ENCODE assay signal across 2 cellular contexts in the genomic region with DNA sequence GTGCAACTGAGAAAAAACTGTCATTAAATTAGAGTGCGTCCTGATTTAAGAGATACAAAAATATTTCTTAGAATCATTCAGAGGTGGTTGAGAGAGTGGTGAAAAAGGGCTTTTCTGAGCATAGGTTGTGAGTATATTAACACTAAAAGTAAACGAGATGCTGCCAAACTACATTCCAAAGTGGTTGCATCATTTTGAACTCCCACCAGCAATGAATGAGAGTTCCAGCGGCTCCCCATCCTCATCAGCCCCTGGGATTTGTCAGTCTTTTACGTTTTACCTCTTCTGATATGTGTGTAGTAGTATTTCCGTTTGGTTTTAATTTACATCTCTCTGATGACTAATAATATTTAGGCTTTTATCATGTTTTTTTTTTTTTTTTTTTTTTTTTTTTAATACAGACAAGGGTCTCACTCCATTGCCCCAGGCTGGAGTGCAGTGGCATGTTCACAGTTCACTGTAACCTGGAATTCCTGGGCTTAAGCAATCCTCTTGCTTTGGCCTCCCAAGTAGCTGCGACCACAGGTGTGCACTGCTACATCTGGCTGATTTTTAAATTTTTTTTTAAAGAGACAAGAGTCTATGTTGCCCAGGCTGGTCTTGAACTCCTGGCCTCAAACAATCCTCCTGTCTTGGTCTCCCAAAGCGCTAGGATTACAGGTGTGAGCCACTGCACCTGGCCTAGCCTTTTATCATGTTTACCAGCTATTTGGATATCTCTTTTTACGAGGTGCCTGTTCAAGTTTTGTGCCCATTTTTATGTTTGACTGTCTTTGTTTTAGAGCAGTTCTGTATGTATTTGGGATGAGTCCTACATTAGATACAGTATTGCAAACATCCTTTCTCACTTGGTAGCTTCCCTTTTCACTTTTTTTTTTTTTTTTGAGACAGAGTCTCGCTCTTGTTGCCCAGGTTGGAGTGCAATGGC.
A peak's percentile ranks its signal among the peaks of the same experiment; 100 is the strongest.
TF ChIP-seq lines count a peak whose summit lies in the region.

No MANE protein-coding gene starts in this region.

TF ChIP-seq in Ishikawa, 13 proteins besides CTCF, POLR2A, EP300 and RAD21 (continued from another document):
- TF ChIP-seq, protein P1, sequence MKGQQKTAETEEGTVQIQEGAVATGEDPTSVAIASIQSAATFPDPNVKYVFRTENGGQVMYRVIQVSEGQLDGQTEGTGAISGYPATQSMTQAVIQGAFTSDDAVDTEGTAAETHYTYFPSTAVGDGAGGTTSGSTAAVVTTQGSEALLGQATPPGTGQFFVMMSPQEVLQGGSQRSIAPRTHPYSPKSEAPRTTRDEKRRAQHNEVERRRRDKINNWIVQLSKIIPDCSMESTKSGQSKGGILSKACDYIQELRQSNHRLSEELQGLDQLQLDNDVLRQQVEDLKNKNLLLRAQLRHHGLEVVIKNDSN (IDR thresholded peaks at IDR 0.05): no peak
- TF ChIP-seq FOXM1 (IDR thresholded peaks at IDR 0.05; ENCODE audit: borderline replicate concordance, low read depth) (no peak), CREB1 (IDR thresholded peaks at IDR 0.05; ENCODE audit: low read depth) (no peak), CEBPB (IDR thresholded peaks at IDR 0.05) (peak; percentile 55), ZBTB7A (IDR thresholded peaks at IDR 0.05; ENCODE audit: low read depth) (0 out of 2 replicates have a peak, but pooled peaks have one; percentile 48), TEAD4 (IDR thresholded peaks at IDR 0.05) (peak; percentile 43)
- TF ChIP-seq, protein P2, sequence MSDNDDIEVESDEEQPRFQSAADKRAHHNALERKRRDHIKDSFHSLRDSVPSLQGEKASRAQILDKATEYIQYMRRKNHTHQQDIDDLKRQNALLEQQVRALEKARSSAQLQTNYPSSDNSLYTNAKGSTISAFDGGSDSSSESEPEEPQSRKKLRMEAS (IDR thresholded peaks at IDR 0.05): no peak
- TF ChIP-seq, protein P3, sequence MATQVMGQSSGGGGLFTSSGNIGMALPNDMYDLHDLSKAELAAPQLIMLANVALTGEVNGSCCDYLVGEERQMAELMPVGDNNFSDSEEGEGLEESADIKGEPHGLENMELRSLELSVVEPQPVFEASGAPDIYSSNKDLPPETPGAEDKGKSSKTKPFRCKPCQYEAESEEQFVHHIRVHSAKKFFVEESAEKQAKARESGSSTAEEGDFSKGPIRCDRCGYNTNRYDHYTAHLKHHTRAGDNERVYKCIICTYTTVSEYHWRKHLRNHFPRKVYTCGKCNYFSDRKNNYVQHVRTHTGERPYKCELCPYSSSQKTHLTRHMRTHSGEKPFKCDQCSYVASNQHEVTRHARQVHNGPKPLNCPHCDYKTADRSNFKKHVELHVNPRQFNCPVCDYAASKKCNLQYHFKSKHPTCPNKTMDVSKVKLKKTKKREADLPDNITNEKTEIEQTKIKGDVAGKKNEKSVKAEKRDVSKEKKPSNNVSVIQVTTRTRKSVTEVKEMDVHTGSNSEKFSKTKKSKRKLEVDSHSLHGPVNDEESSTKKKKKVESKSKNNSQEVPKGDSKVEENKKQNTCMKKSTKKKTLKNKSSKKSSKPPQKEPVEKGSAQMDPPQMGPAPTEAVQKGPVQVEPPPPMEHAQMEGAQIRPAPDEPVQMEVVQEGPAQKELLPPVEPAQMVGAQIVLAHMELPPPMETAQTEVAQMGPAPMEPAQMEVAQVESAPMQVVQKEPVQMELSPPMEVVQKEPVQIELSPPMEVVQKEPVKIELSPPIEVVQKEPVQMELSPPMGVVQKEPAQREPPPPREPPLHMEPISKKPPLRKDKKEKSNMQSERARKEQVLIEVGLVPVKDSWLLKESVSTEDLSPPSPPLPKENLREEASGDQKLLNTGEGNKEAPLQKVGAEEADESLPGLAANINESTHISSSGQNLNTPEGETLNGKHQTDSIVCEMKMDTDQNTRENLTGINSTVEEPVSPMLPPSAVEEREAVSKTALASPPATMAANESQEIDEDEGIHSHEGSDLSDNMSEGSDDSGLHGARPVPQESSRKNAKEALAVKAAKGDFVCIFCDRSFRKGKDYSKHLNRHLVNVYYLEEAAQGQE (IDR thresholded peaks at IDR 0.05; ENCODE audit: low read depth): no peak

TF ChIP-seq in SK-N-SH, 30 proteins besides CTCF, POLR2A, EP300 and RAD21 (continued from another document):
- TF ChIP-seq GABPA (IDR thresholded peaks at IDR 0.05; ENCODE audit: low read depth): no peak
- TF ChIP-seq GATA2 (CRISPR knock-in tag; IDR thresholded peaks at IDR 0.05): no peak
- no peak for TF ChIP-seq FOXM1 (IDR thresholded peaks at IDR 0.05; ENCODE audit: low read depth)
- TF ChIP-seq, protein P2 (IDR thresholded peaks at IDR 0.05; ENCODE audit: low read depth): no peak
- TF ChIP-seq, protein P4, sequence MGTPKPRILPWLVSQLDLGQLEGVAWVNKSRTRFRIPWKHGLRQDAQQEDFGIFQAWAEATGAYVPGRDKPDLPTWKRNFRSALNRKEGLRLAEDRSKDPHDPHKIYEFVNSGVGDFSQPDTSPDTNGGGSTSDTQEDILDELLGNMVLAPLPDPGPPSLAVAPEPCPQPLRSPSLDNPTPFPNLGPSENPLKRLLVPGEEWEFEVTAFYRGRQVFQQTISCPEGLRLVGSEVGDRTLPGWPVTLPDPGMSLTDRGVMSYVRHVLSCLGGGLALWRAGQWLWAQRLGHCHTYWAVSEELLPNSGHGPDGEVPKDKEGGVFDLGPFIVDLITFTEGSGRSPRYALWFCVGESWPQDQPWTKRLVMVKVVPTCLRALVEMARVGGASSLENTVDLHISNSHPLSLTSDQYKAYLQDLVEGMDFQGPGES (IDR thresholded peaks at IDR 0.05; ENCODE audit: low read depth, low read length): no peak
